1 cellular context compared by ENCODE assay signal in genomic region chr2:2613279-2614199, GRCh38.
TF ChIP-seq lines count a peak whose summit lies in the region.

No MANE protein-coding gene starts in this region.

TF ChIP-seq in K562, 482 proteins besides CTCF, POLR2A, EP300 and RAD21 (continued from another document and continues in another):
- TF ChIP-seq ZNF507 (tag; conservative IDR thresholded peaks at IDR 0.05), result no peak
- no peak for TF ChIP-seq CREB5 (CRISPR knock-in tag; IDR thresholded peaks at IDR 0.05)
- TF ChIP-seq LARP7 (IDR thresholded peaks at IDR 0.05), result no peak
- TF ChIP-seq ZBTB49 (CRISPR knock-in tag; IDR thresholded peaks at IDR 0.05; ENCODE audit: borderline replicate concordance), result no peak
- no peak for TF ChIP-seq ZNF174 (CRISPR knock-in tag; IDR thresholded peaks at IDR 0.05)
- TF ChIP-seq MTA2 (IDR thresholded peaks at IDR 0.05; ENCODE audit: low read depth), result no peak
- TF ChIP-seq BRD9 (IDR thresholded peaks at IDR 0.05; ENCODE audit: low read depth, partially characterized antibody), result no peak
- TF ChIP-seq ZNF324 (CRISPR knock-in tag; IDR thresholded peaks at IDR 0.05), result no peak
- no peak for TF ChIP-seq SIN3B (IDR thresholded peaks at IDR 0.05; ENCODE audit: low read depth)
- no peak for TF ChIP-seq ZNF253 (CRISPR knock-in tag; conservative IDR thresholded peaks at IDR 0.05)
- no peak for TF ChIP-seq ELF1 (tag; IDR thresholded peaks at IDR 0.05)
- no peak for TF ChIP-seq TAL1 (IDR thresholded peaks at IDR 0.05)
- no peak for TF ChIP-seq HNRNPK (IDR thresholded peaks at IDR 0.05; ENCODE audit: low read depth, low read length, poor library complexity, severe bottlenecking)
- TF ChIP-seq ZNF609 (CRISPR knock-in tag; IDR thresholded peaks at IDR 0.05; ENCODE audit: borderline replicate concordance), result no peak
- TF ChIP-seq ZBTB12 (CRISPR knock-in tag; IDR thresholded peaks at IDR 0.05), result peak; percentile 68
- peak; percentile 83 for TF ChIP-seq L3MBTL2 (IDR thresholded peaks at IDR 0.05)
- no peak; the same call in 1 of the 2 replicates for TF ChIP-seq TAF7 (tag; IDR thresholded peaks at IDR 0.05)
- TF ChIP-seq TRIM28 (IDR thresholded peaks at IDR 0.05), result no peak
- TF ChIP-seq TEAD2 (tag; IDR thresholded peaks at IDR 0.05), result no peak
- no peak for TF ChIP-seq RHOXF2B (CRISPR knock-in tag; conservative IDR thresholded peaks at IDR 0.05)
- 0 out of 4 replicates have a peak, but pooled peaks of 1 of the 2 experiments have one; percentile 16 for TF ChIP-seq SRF (CRISPR knock-in tag; IDR thresholded peaks at IDR 0.05)
- TF ChIP-seq BCL6 (CRISPR knock-in tag; IDR thresholded peaks at IDR 0.05), result no peak
- no peak for TF ChIP-seq IRF1 (CRISPR knock-in tag; IDR thresholded peaks at IDR 0.05; ENCODE audit: borderline replicate concordance)
- TF ChIP-seq SRSF3 (IDR thresholded peaks at IDR 0.05; ENCODE audit: insufficient read depth, low read length), result no peak
- no peak for TF ChIP-seq SP2 (IDR thresholded peaks at IDR 0.05; ENCODE audit: extremely low read depth, low read depth, low read length, poor library complexity, severe bottlenecking)
- TF ChIP-seq CBX1 (IDR thresholded peaks at IDR 0.05; ENCODE audit: low read depth), result peak; percentile 70; the same call in 1 of the 2 replicates
- no peak for TF ChIP-seq ZNF277 (CRISPR knock-in tag; IDR thresholded peaks at IDR 0.05; ENCODE audit: borderline replicate concordance)
- no peak for TF ChIP-seq RFX7 (CRISPR knock-in tag; IDR thresholded peaks at IDR 0.05)
- no peak for TF ChIP-seq TRIM25 (IDR thresholded peaks at IDR 0.05; ENCODE audit: borderline replicate concordance)
- TF ChIP-seq ATF6 (CRISPR knock-in tag; IDR thresholded peaks at IDR 0.05), result no peak
- no peak for TF ChIP-seq TAF9B (IDR thresholded peaks at IDR 0.05; ENCODE audit: partially characterized antibody)
- no peak for TF ChIP-seq ZC3H8 (IDR thresholded peaks at IDR 0.05)
- TF ChIP-seq BMI1 (IDR thresholded peaks at IDR 0.05; ENCODE audit: low read length), result no peak
- peak; percentile 88; the same call in 1 of the 2 replicates for TF ChIP-seq CHAMP1 (IDR thresholded peaks at IDR 0.05)
- 0 out of 2 replicates have a peak, but pooled peaks have one; percentile 40 for TF ChIP-seq SOX6 (IDR thresholded peaks at IDR 0.05)
- no peak for TF ChIP-seq NCOA1 (IDR thresholded peaks at IDR 0.05; ENCODE audit: low read depth)
- TF ChIP-seq PCBP1 (IDR thresholded peaks at IDR 0.05; ENCODE audit: low read depth, low read length, poor library complexity, severe bottlenecking), result no peak
- peak; percentile 78 for TF ChIP-seq POLR2G (IDR thresholded peaks at IDR 0.05; ENCODE audit: low read depth, low read length)
